2 cellular contexts compared by ENCODE assay signal in the genomic region with DNA sequence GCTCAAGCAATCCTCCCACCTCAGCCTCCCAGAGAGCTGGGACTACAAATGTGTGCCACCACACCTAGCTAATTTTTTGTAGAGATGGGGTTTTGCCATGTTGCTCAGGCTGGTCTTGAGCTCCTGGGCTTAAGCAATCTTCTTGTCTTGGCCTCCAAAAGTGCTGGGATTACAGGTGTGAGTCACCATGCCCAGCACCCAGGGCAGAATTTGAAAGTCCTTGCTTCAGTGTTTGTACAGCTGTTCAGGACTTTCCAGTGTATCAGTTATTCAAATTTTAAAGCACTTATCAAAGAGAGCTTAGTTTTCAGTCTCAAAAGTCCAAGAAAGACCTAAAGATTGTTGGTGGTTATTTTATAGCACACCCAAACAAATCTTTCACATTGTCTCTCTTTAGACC.
TF ChIP-seq lines count a peak whose summit lies in the region.

No MANE protein-coding gene starts in this region.

TF ChIP-seq in SK-N-SH treated with all-trans-retinoic acid at 6 μM for 48 hours, 23 proteins besides CTCF, POLR2A, EP300 and RAD21 (continued from another document):
- TF ChIP-seq OSR1 (CRISPR knock-in tag; IDR thresholded peaks at IDR 0.05) (no peak), ARNTL (CRISPR knock-in tag; IDR thresholded peaks at IDR 0.05; ENCODE audit: borderline replicate concordance, low read depth) (no peak), CREB5 (CRISPR knock-in tag; IDR thresholded peaks at IDR 0.05; ENCODE audit: low read depth) (no peak), PPARA (CRISPR knock-in tag; IDR thresholded peaks at IDR 0.05; ENCODE audit: borderline replicate concordance) (no peak), POU6F1 (CRISPR knock-in tag; IDR thresholded peaks at IDR 0.05; ENCODE audit: borderline replicate concordance, low read depth) (no peak), PATZ1 (CRISPR knock-in tag; IDR thresholded peaks at IDR 0.05; ENCODE audit: borderline replicate concordance) (no peak)

TF ChIP-seq in IMR-90, 13 proteins besides CTCF, POLR2A, EP300 and RAD21 (continued from another document):
- TF ChIP-seq ELK1 (IDR thresholded peaks at IDR 0.05; ENCODE audit: borderline replicate concordance, low read depth, low read length), result no peak
